Comparison of ENCODE assay signal across 12 cellular contexts in the genomic region with DNA sequence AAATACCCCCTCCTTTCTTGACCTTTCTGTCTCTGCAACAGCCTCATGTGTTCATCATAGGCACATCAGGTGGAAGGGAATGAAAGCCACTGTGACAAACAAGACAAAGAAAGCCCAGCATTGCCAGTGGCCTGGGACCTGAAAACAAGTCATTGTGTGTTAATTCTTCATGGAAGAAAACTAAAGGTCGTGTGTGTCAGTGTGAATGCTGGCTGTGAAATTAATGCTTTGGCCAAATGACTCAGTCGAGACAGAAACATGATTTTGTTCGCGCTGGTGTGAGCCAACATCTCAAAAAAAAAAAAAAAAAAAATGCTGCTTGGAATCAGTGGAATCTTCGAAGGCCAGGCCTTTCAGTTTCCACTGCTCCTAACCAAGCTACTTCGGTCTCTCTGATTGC.
DNase-seq lines count a peak whose midpoint lies in the region; ATAC-seq, FAIRE-seq and TF ChIP-seq lines count a peak whose summit lies in the region.
"Had no signal": no experiment of that assay in that cellular context is flagged by ENCODE, and none has a peak within 500 bp of the region (broad histone marks: within the 10 kb centered on the region; RNA-seq: fewer than 3 reads in every experiment).

No MANE protein-coding gene starts in this region.

- peaks cover 0 to 17% (median 3%) of the 10 kb centered on the region in 4 donors for H3K4me1 ChIP-seq in transverse colon
- H3K4me1 ChIP-seq: HAP-1 had no signal

- TF ChIP-seq POLR2A in transverse colon (IDR thresholded peaks at IDR 0.05), result no peak

- in situ Hi-C loops in transverse colon (cut with MboI; ENCODE audit: low pct_ligation_motif_present in 1 of 4, low pct_unique_long_range_greater_than_20kb in 1 of 4, low sequenced_read_pairs in 3 of 4), result no loop called here

- no peak for TF ChIP-seq CTCF in activated CD8-positive, alpha-beta T cell treated with anti-CD3 and anti-CD28 coated beads for 36 hours (IDR thresholded peaks at IDR 0.05)
- no peak for TF ChIP-seq CTCF in transverse colon (IDR thresholded peaks at IDR 0.05)

- CTCF ChIA-PET in activated CD8-positive, alpha-beta T cell treated with anti-CD3 and anti-CD28 coated beads for 36 hours (lab: Charles Lee), result interaction anchor here (0.8 to 1.0 kb wide), 2 partner anchors 15 to 23 kb away, joined by 3 read pairs; no protein-coding TSS in a partner anchor
- CTCF ChIA-PET in activated CD8-positive, alpha-beta T cell treated with anti-CD3 and anti-CD28 coated beads, Interleukin-2, amount 10 ng/mL, durations not matched to agents 7 days and 5 days (lab: Charles Lee), result no interaction called here

- H3K9me3 ChIP-seq in transverse colon, result no peaks in the 10 kb centered on the region
- H3K9me3 ChIP-seq: HAP-1 had no signal

- no peak overlapping the region for H3K4me3 Mint-ChIP-seq in activated CD8-positive, alpha-beta T cell treated with anti-CD3 and anti-CD28 coated beads for 36 hours
- no peak overlapping the region for H3K4me3 Mint-ChIP-seq in activated CD8-positive, alpha-beta T cell treated with anti-CD3 and anti-CD28 coated beads, Interleukin-2, amount 10 ng/mL, durations not matched to agents 7 days and 5 days
- H3K4me3 Mint-ChIP-seq: activated naive CD8-positive, alpha-beta T cell treated with anti-CD3 and anti-CD28 coated beads, Interleukin-2, amount 10 ng/mL, durations not matched to agents 7 days and 5 days; nephron; T-helper 17 cell had no signal

- no peak overlapping the region for H3K4me3 ChIP-seq in transverse colon
- H3K4me3 ChIP-seq: HAP-1 had no signal

- no peak for TF ChIP-seq EP300 in transverse colon (IDR thresholded peaks at IDR 0.05; ENCODE audit: low read depth)

- H3K9me3 Mint-ChIP-seq in activated CD8-positive, alpha-beta T cell treated with anti-CD3 and anti-CD28 coated beads for 36 hours, result no peaks in the 10 kb centered on the region
- no peaks in the 10 kb centered on the region for H3K9me3 Mint-ChIP-seq in activated CD8-positive, alpha-beta T cell treated with anti-CD3 and anti-CD28 coated beads, Interleukin-2, amount 10 ng/mL, durations not matched to agents 7 days and 5 days (ENCODE audit: insufficient read depth)
- H3K9me3 Mint-ChIP-seq: nephron had no signal

- peaks cover 26% of the 10 kb centered on the region for H3K27me3 Mint-ChIP-seq in activated CD8-positive, alpha-beta T cell treated with anti-CD3 and anti-CD28 coated beads for 36 hours
- H3K27me3 Mint-ChIP-seq in activated CD8-positive, alpha-beta T cell treated with anti-CD3 and anti-CD28 coated beads, Interleukin-2, amount 10 ng/mL, durations not matched to agents 7 days and 5 days (ENCODE audit: low read depth), result peaks cover 16% of the 10 kb centered on the region

- WGBS in transverse colon (ENCODE audit: low coverage in 1 of 2), 2 donors, result 68 to 77% methylated on average over 6 of the region's 6 CpGs

- intact Hi-C loops in activated CD8-positive, alpha-beta T cell treated with anti-CD3 and anti-CD28 coated beads for 36 hours (cut with micrococcal nuclease), result no loop called here
- intact Hi-C loops in transverse colon (cut with DNase I; ENCODE audit: low total_unique reads), result no loop called here

- H3K4me1 Mint-ChIP-seq in activated CD8-positive, alpha-beta T cell treated with anti-CD3 and anti-CD28 coated beads for 36 hours (ENCODE audit: low read depth), result no peaks in the 10 kb centered on the region
- no peaks in the 10 kb centered on the region for H3K4me1 Mint-ChIP-seq in activated CD8-positive, alpha-beta T cell treated with anti-CD3 and anti-CD28 coated beads, Interleukin-2, amount 10 ng/mL, durations not matched to agents 7 days and 5 days (ENCODE audit: low read depth)
- H3K4me1 Mint-ChIP-seq: activated naive CD8-positive, alpha-beta T cell treated with anti-CD3 and anti-CD28 coated beads, Interleukin-2, amount 10 ng/mL, durations not matched to agents 7 days and 5 days; T-helper 17 cell had no signal

- peak overlapping the region; percentile 68 to 74 (median 72) for H3K27ac ChIP-seq in transverse colon

- H3K27ac Mint-ChIP-seq in activated CD8-positive, alpha-beta T cell treated with anti-CD3 and anti-CD28 coated beads for 36 hours, result no peak overlapping the region
- H3K27ac Mint-ChIP-seq in activated CD8-positive, alpha-beta T cell treated with anti-CD3 and anti-CD28 coated beads, Interleukin-2, amount 10 ng/mL, durations not matched to agents 7 days and 5 days, result no peak overlapping the region
- H3K27ac Mint-ChIP-seq: activated naive CD8-positive, alpha-beta T cell treated with anti-CD3 and anti-CD28 coated beads, Interleukin-2, amount 10 ng/mL, durations not matched to agents 7 days and 5 days; T-helper 17 cell had no signal

- ATAC-seq in activated CD8-positive, alpha-beta T cell treated with anti-CD3 and anti-CD28 coated beads for 36 hours, result peak; percentile 13
- ATAC-seq in activated CD8-positive, alpha-beta T cell treated with anti-CD3 and anti-CD28 coated beads, Interleukin-2, amount 10 ng/mL, durations not matched to agents 7 days and 5 days, result no peak
- ATAC-seq in HG03460 (IDR thresholded peaks at IDR 0.05; ENCODE audit: unreplicated experiment), result no peak
- ATAC-seq: T-helper 17 cell had no signal

- H3K36me3 ChIP-seq in transverse colon, result no peaks in the 10 kb centered on the region
- H3K36me3 ChIP-seq: HAP-1 had no signal

- DNase-seq in activated CD8-positive, alpha-beta T cell treated with anti-CD3 and anti-CD28 coated beads for 36 hours, result no peak
- no peak for DNase-seq in activated CD8-positive, alpha-beta T cell treated with anti-CD3 and anti-CD28 coated beads, Interleukin-2, amount 10 ng/mL, durations not matched to agents 7 days and 5 days
- peak; percentile 16 to 29 for DNase-seq in frontal cortex (ENCODE audit: low spot score in 2 of 2)
- DNase-seq in nucleus accumbens (lab: John Stamatoyannopoulos, UW), result peak in 42 of 56 donors; percentile 17 to 81 (median 60)
- no peak for DNase-seq in transverse colon
- DNase-seq in NCI-H128 (lab: John Stamatoyannopoulos, UW; ENCODE audit: unreplicated experiment), result no peak
- DNase-seq in activated CD4-positive, alpha-beta T cell treated with anti-CD3 and anti-CD28 coated beads for 1 hour, result no peak
- DNase-seq: activated naive CD8-positive, alpha-beta T cell treated with anti-CD3 and anti-CD28 coated beads, Interleukin-2, amount 10 ng/mL, durations not matched to agents 7 days and 5 days; T-helper 17 cell had no signal

- POLR2A ChIA-PET in activated CD8-positive, alpha-beta T cell treated with anti-CD3 and anti-CD28 coated beads for 36 hours (lab: Charles Lee), result no interaction called here
- POLR2A ChIA-PET in activated CD8-positive, alpha-beta T cell treated with anti-CD3 and anti-CD28 coated beads, Interleukin-2, amount 10 ng/mL, durations not matched to agents 7 days and 5 days (lab: Charles Lee), result no interaction called here

- peak; percentile 62 for FAIRE-seq in frontal cortex (lab: Jason Lieb, UNC)

- no peaks in the 10 kb centered on the region for H3K36me3 Mint-ChIP-seq in activated CD8-positive, alpha-beta T cell treated with anti-CD3 and anti-CD28 coated beads for 36 hours (ENCODE audit: low read depth)
- H3K36me3 Mint-ChIP-seq in activated CD8-positive, alpha-beta T cell treated with anti-CD3 and anti-CD28 coated beads, Interleukin-2, amount 10 ng/mL, durations not matched to agents 7 days and 5 days (ENCODE audit: low read depth), result no peaks in the 10 kb centered on the region
- H3K36me3 Mint-ChIP-seq: activated naive CD8-positive, alpha-beta T cell treated with anti-CD3 and anti-CD28 coated beads, Interleukin-2, amount 10 ng/mL, durations not matched to agents 7 days and 5 days had no signal

- no peaks in the 10 kb centered on the region for H3K27me3 ChIP-seq in transverse colon

Comparison
In these comparisons a context has a peak if more than half of its experiments do, and no peak if none do; other contexts are left out.
1. DNase-seq: peak in frontal cortex (2 of 2) and nucleus accumbens (42 of 56); none in activated CD8-positive, alpha-beta T cell treated with anti-CD3 and anti-CD28 coated beads for 36 hours (single experiment), activated CD8-positive, alpha-beta T cell treated with anti-CD3 and anti-CD28 coated beads, Interleukin-2, amount 10 ng/mL, durations not matched to agents 7 days and 5 days (single experiment), transverse colon (single experiment), NCI-H128 (single experiment) and activated CD4-positive, alpha-beta T cell treated with anti-CD3 and anti-CD28 coated beads for 1 hour (single experiment).